19 cellular contexts compared by ENCODE assay signal in the genomic region with DNA sequence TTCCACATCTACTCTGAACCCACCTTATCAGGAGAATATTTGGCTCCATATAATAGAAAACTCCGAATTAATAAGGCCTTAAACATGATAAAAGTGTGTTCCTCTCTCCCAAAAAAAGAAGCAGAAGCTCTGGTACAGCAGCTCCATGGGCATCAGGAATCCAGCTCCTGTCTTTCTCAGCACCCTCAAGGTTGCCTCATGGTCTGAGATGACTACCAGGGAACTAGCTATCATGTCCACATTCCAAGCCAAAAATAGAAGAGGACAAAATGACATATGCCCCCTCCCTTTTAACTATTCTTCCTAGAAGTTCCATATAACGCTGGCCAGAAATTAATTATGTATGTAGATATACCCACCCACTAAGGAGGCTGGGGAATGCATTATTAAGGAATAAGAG. TPM values are rescaled to one million over a fixed set of nuclear protein-coding genes. Genes with fewer than 3 reads are reported as not detected.
DNase-seq lines count a peak whose midpoint lies in the region; ATAC-seq and TF ChIP-seq lines count a peak whose summit lies in the region.
"Had no signal": no experiment of that assay in that cellular context is flagged by ENCODE, and none has a peak within 500 bp of the region (broad histone marks: within the 10 kb centered on the region; RNA-seq: fewer than 3 reads in every experiment).

No MANE protein-coding gene starts in this region.

- H3K36me3 ChIP-seq in heart left ventricle: peaks cover 0 to 17% (median 3%) of the 10 kb centered on the region in 9 donors
- H3K36me3 ChIP-seq in right atrium auricular region: no peaks in the 10 kb centered on the region
- no peaks in the 10 kb centered on the region for H3K36me3 ChIP-seq in esophagus (ENCODE audit: control insufficient read depth in 2 of 2, insufficient read depth in 2 of 2, low read length in 1 of 2)
- H3K36me3 ChIP-seq: BLaER1 had no signal

- H3K4me3 ChIP-seq in heart left ventricle (no peak overlapping the region), right atrium auricular region (no peak overlapping the region), esophagus (ENCODE audit: low read depth in 1 of 2, low read length in 2 of 2) (no peak overlapping the region)
- H3K4me3 ChIP-seq: BLaER1, SK-N-MC had no signal

- POLR2A ChIA-PET in GM10248 (lab: Yijun Ruan, JAX): no interaction called here

- peak; percentile 25 to 69 (median 56) for ATAC-seq in heart left ventricle
- peak; percentile 71 for ATAC-seq in left ventricle myocardium superior

- H3K27ac ChIP-seq in heart left ventricle (peak overlapping the region in 3 of 12 donors; percentile 0 to 57 (median 40)), right atrium auricular region (no peak overlapping the region), esophagus (ENCODE audit: low read depth in 2 of 2, low read length in 1 of 2) (peak overlapping the region; percentile 45 to 77)
- H3K27ac ChIP-seq: BLaER1, RWPE1, SK-N-MC had no signal

- CTCF ChIA-PET in GM10248 (lab: Yijun Ruan, JAX): interaction anchor here (1.1 to 2.0 kb wide), 4 partner anchors 11 to 378 kb away, joined by 3 to 7 read pairs (median 4); no protein-coding TSS in a partner anchor

- 41 to 68% (median 51%) methylated on average over 2 of the region's 2 CpGs for WGBS in heart left ventricle, 4 donors
- 58 to 65% methylated on average over 2 of the region's 2 CpGs for whole genome bisulfite sequencing in esophagus, 2 donors

- H3K9me3 ChIP-seq in heart left ventricle (no peaks in the 10 kb centered on the region), right atrium auricular region (no peaks in the 10 kb centered on the region), esophagus (ENCODE audit: control insufficient read depth in 2 of 2, insufficient read depth in 1 of 2, low read depth in 1 of 2, low read length in 1 of 2) (no peaks in the 10 kb centered on the region)
- H3K9me3 ChIP-seq: BLaER1 had no signal

- TF ChIP-seq CTCF in heart left ventricle (IDR thresholded peaks at IDR 0.05) (no peak), right atrium auricular region (IDR thresholded peaks at IDR 0.05) (no peak), GM10248 (IDR thresholded peaks at IDR 0.05; ENCODE audit: control extremely low read depth, extremely low read depth, low read depth, missing control alignments) (no peak)

- H3K27me3 ChIP-seq in heart left ventricle (no peaks in the 10 kb centered on the region), right atrium auricular region (no peaks in the 10 kb centered on the region), esophagus (ENCODE audit: control insufficient read depth in 1 of 2, insufficient read depth in 2 of 2, low read length in 2 of 2) (no peaks in the 10 kb centered on the region)
- H3K27me3 ChIP-seq: BLaER1 had no signal

- TF ChIP-seq POLR2A in heart left ventricle (IDR thresholded peaks at IDR 0.05): no peak

- intact Hi-C loops in heart left ventricle (cut with DNase I): no loop called here
- intact Hi-C loops in left ventricle myocardium superior (cut with micrococcal nuclease): no loop called here

- H3K4me1 ChIP-seq in heart left ventricle (peaks cover 0 to 37% (median 11%) of the 10 kb centered on the region in 12 donors), right atrium auricular region (no peaks in the 10 kb centered on the region), esophagus (ENCODE audit: control insufficient read depth in 2 of 2, insufficient read depth in 2 of 2, low read length in 1 of 2) (peaks cover 0 to 3% of the 10 kb centered on the region in 2 donors)
- H3K4me1 ChIP-seq: BLaER1 had no signal

- DNase-seq in heart left ventricle (no peak), right atrium auricular region (ENCODE audit: low spot score) (no peak), left ventricle myocardium superior (no peak), globus pallidus (ENCODE audit: low spot score) (no peak), NAMALWA (ENCODE audit: low spot score) (no peak), GM10248 (ENCODE audit: extremely low spot score) (no peak)
- DNase-seq: CD4-positive, CD25-positive, alpha-beta regulatory T cell; DND-41; H7; NCI-H1092 treated with DMSO at 0.1 percent for 48 hours; NCI-H1436; NCI-H187; NCI-H446; NCI-H524 treated with DMSO at 0.1 percent for 48 hours; SIG-M5 had no signal

RNA-seq across cellular contexts. Expression of a gene that starts 35.9 kb away (rescaled TPM):
- total RNA-seq in heart left ventricle (10 to 100 TPM; 26.3 to 54.6 (median 38.0) TPM), right atrium auricular region (10 to 100 TPM; 35.1 to 58.4 TPM), left ventricle myocardium superior (53.8 TPM)
- polyA plus RNA-seq in heart left ventricle (1 to 10 TPM; 9.2 to 9.9 TPM), esophagus (10 to 100 TPM in 1 of 2 donors, 1 to 10 TPM in 1; 7.6 to 13.6 TPM)

Comparison
In these comparisons a context has a peak if more than half of its experiments do, and no peak if none do; other contexts are left out.
1. H3K27ac ChIP-seq: peak in esophagus (2 of 2); none in right atrium auricular region (0 of 2).